Comparison of ENCODE assay signal across 20 cellular contexts in the genomic region with DNA sequence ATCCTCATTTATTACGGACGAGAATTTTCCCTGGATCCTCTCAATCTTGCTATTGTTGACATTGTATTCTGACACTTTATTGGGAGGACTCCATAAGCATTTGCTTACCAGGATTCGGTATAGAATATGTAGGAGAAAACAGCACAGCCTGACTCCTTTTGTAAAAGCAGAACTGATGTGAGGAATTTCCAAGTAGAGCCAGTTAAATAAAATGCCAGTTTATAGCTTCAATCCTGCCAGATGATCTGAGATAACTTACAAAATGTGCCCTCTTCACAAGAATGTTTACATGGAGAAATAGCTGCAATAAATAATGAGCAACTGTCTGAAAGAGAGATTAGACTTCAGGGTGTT.
DNase-seq lines count a peak whose midpoint lies in the region; ATAC-seq and TF ChIP-seq lines count a peak whose summit lies in the region.
"Had no signal": no experiment of that assay in that cellular context is flagged by ENCODE, and none has a peak within 500 bp of the region (broad histone marks: within the 10 kb centered on the region; RNA-seq: fewer than 3 reads in every experiment).

No MANE protein-coding gene starts in this region.

- peaks cover 5% of the 10 kb centered on the region for H3K9me3 Mint-ChIP-seq in mesothelial cell of epicardium
- H3K9me3 Mint-ChIP-seq: HFFc6 had no signal

- H3K27ac Mint-ChIP-seq in mesothelial cell of epicardium = peak overlapping the region; percentile 90
- H3K27ac Mint-ChIP-seq: CD4-positive, alpha-beta memory T cell; HFFc6 had no signal

- H3F3A ChIP-seq in PC-3 (ENCODE audit: low read length, unreplicated experiment) = no peaks in the 10 kb centered on the region

- DNase-seq in PC-3 (no peak), epithelial cell of prostate (ENCODE audit: low read depth, low spot score) (no peak), mesothelial cell of epicardium (ENCODE audit: low spot score in 2 of 2, unreplicated experiment in 2 of 2) (no peak), retina (no peak), NCI-H1092 (lab: John Stamatoyannopoulos, UW) (no peak), aorta (no peak)
- DNase-seq: Calu3; CD4-positive, alpha-beta memory T cell; DMS53; NCI-H1694 treated with DMSO at 0.1 percent for 48 hours; NCI-H2227 treated with DMSO at 0.1 percent for 48 hours; NCI-H510A treated with DMSO at 0.1 percent for 48 hours; NCI-H774; OCI-M1 had no signal

- no peaks in the 10 kb centered on the region for H4K20me1 ChIP-seq in PC-3 (ENCODE audit: low read length)
- H4K20me1 ChIP-seq: BLaER1 had no signal

- CTCF ChIA-PET in PC-3 (lab: Charles Lee) = no interaction called here

- BruUV-seq in PC-3 (replicated peaks; lab: Mats Ljungman, UMichigan) = no TSS peak

- H3K27me3 ChIP-seq in PC-3 (ENCODE audit: low read length) (no peaks in the 10 kb centered on the region), aorta (ENCODE audit: control insufficient read depth in 1 of 2, insufficient read depth in 2 of 2, low read length in 1 of 2) (no peaks in the 10 kb centered on the region)
- H3K27me3 ChIP-seq: BLaER1 had no signal

- intact Hi-C loops in PC-3 (cut with micrococcal nuclease) (no loop called here), aorta (cut with DNase I) (no loop called here)

- H3K27me3 Mint-ChIP-seq in mesothelial cell of epicardium (ENCODE audit: low read depth) = no peaks in the 10 kb centered on the region

- H3K4me1 Mint-ChIP-seq in mesothelial cell of epicardium = peaks cover 61% of the 10 kb centered on the region
- H3K4me1 Mint-ChIP-seq: CD4-positive, alpha-beta memory T cell had no signal

- no peak overlapping the region for H2AFZ ChIP-seq in PC-3 (ENCODE audit: low read length)

- POLR2A ChIA-PET in PC-3 (lab: Charles Lee; ENCODE audit: unreplicated experiment) = no interaction called here

- H3K9me3 ChIP-seq in PC-3 (ENCODE audit: low read length) (no peaks in the 10 kb centered on the region), aorta (ENCODE audit: control insufficient read depth, low read length) (peaks cover 2% of the 10 kb centered on the region)
- H3K9me3 ChIP-seq: A549, BLaER1 had no signal

- no peaks in the 10 kb centered on the region for H3K9me2 ChIP-seq in PC-3 (replicated peaks; ENCODE audit: low read length)

- ATAC-seq in PC-3 = no peak
- no peak for ATAC-seq in aorta (ENCODE audit: low FRiP score)
- ATAC-seq in GM21529 (IDR thresholded peaks at IDR 0.05; ENCODE audit: unreplicated experiment) = no peak
- ATAC-seq: A549 had no signal

- H3K4me3 Mint-ChIP-seq in mesothelial cell of epicardium = no peak overlapping the region
- H3K4me3 Mint-ChIP-seq: CD4-positive, alpha-beta memory T cell; HFFc6 had no signal

- no peak overlapping the region for H3K4me2 ChIP-seq in PC-3 (ENCODE audit: low read length)
- H3K4me2 ChIP-seq: A549, BLaER1 had no signal

- H3K4me3 ChIP-seq in PC-3 (ENCODE audit: low read length) (no peak overlapping the region), aorta (ENCODE audit: low read length in 2 of 2) (no peak overlapping the region)
- H3K4me3 ChIP-seq: A549, BLaER1 had no signal

- peaks cover 14% of the 10 kb centered on the region; the same call in 1 of the 2 replicates for H3K4me1 ChIP-seq in PC-3 (ENCODE audit: insufficient read depth, low read length)
- H3K4me1 ChIP-seq in aorta (ENCODE audit: control insufficient read depth in 1 of 2, insufficient read depth in 2 of 2, low read length in 2 of 2) = no peaks in the 10 kb centered on the region
- H3K4me1 ChIP-seq: A549, BLaER1 had no signal

- 30% methylated on average over 3 of the region's 3 CpGs for WGBS in aorta, 2 donors

- no peaks in the 10 kb centered on the region for H3K36me3 Mint-ChIP-seq in mesothelial cell of epicardium
- H3K36me3 Mint-ChIP-seq: CD4-positive, alpha-beta memory T cell had no signal

- no peaks in the 10 kb centered on the region for H3K79me2 ChIP-seq in PC-3 (ENCODE audit: low read length)

- TF ChIP-seq CTCF in 22Rv1 (IDR thresholded peaks at IDR 0.05) = no peak
- no peak for TF ChIP-seq CTCF in PC-3 (conservative IDR thresholded peaks at IDR 0.05; ENCODE audit: low read depth, low read length)
- no peak for TF ChIP-seq CTCF in mesothelial cell of epicardium (IDR thresholded peaks at IDR 0.05; ENCODE audit: unreplicated experiment)

- no peak overlapping the region for H3K9ac ChIP-seq in PC-3 (ENCODE audit: low read length)
- H3K9ac ChIP-seq: BLaER1 had no signal

- H3K27ac ChIP-seq in 22Rv1 (0 out of 2 replicates have a peak overlapping the region, but pooled peaks have one; percentile 27), PC-3 (ENCODE audit: low read length) (peak overlapping the region; percentile 56), epithelial cell of prostate (peak overlapping the region; percentile 62), aorta (ENCODE audit: low read depth in 1 of 2, low read length in 2 of 2) (no peak overlapping the region)
- H3K27ac ChIP-seq: A549, BLaER1, RWPE1 had no signal

- H3K36me3 ChIP-seq in PC-3 (ENCODE audit: low read depth, low read length) (no peaks in the 10 kb centered on the region), aorta (ENCODE audit: control insufficient read depth in 1 of 2, insufficient read depth in 2 of 2, low read length in 1 of 2) (no peaks in the 10 kb centered on the region)
- H3K36me3 ChIP-seq: BLaER1 had no signal

Comparison
In these comparisons a context has a peak if more than half of its experiments do, and no peak if none do; other contexts are left out.
1. H3K27ac ChIP-seq: peak in 22Rv1 (single experiment), PC-3 (single experiment) and epithelial cell of prostate (single experiment); none in aorta (0 of 2).